Comparison of ENCODE assay signal across 7 cellular contexts in genomic region chr18:58135170-58135569, GRCh38.
A peak's percentile ranks its signal among the peaks of the same experiment; 100 is the strongest.
DNase-seq lines count a peak whose midpoint lies in the region; ATAC-seq, FAIRE-seq and TF ChIP-seq lines count a peak whose summit lies in the region.

No MANE protein-coding gene starts in this region.

- H2AFZ ChIP-seq in K562 (ENCODE audit: low read depth, low read length) = no peak overlapping the region

- TF ChIP-seq CTCF in K562 (IDR thresholded peaks at IDR 0.05 in 2 of 3, conservative IDR thresholded peaks at IDR 0.05 in 1 of 3; ENCODE audit: insufficient read depth in 2 of 3, low read depth in 1 of 3, low read length in 3 of 3) = no peak

- TF ChIP-seq RAD21 in K562 (CRISPR knock-in tag; conservative IDR thresholded peaks at IDR 0.05 in 1 of 2, IDR thresholded peaks at IDR 0.05 in 1 of 2) = no peak

- H3K4me3 ChIP-seq in K562 = no peak overlapping the region

- TF ChIP-seq EP300 in K562 (IDR thresholded peaks at IDR 0.05; ENCODE audit: low read length) = no peak

- ATAC-seq in GM18517 (IDR thresholded peaks at IDR 0.05; ENCODE audit: unreplicated experiment) = peak; percentile 51
- peak; percentile 64 for ATAC-seq in HG02973 (IDR thresholded peaks at IDR 0.05; ENCODE audit: unreplicated experiment)
- peak; percentile 26; the same call in 1 of the 3 replicates for ATAC-seq in K562
- peak; percentile 46 for ATAC-seq in sciatic nerve
- ATAC-seq in esophagus mucosa = no peak

- CTCF ChIA-PET in K562 (lab: Yijun Ruan, JAX; ENCODE audit: low intra/inter-chr PET ratio) = interaction anchor here (1.0 to 1.6 kb wide), 3 partner anchors 46 to 253 kb away, joined by 5 to 6 read pairs (median 5); no protein-coding TSS in a partner anchor

- POLR2A ChIA-PET in K562 (lab: Yijun Ruan, JAX) = no interaction called here

- H3K27me3 ChIP-seq in K562 (ENCODE audit: control insufficient read depth in 2 of 2, insufficient read depth in 2 of 2, low read length in 2 of 2) = no peaks in the 10 kb centered on the region

- H3K27ac ChIP-seq in K562 (ENCODE audit: extremely low read depth, low read depth, low read length) = no peak overlapping the region

- H3K4me1 ChIP-seq in K562 (replicated peaks in 1 of 2; ENCODE audit: control insufficient read depth in 2 of 2, insufficient read depth in 2 of 2, low read length in 2 of 2) = peaks cover 0 to 6% of the 10 kb centered on the region in 2 experiments; a peak in 2 of 5 replicates

- BruUV-seq in K562 (replicated peaks; lab: Mats Ljungman, UMichigan) = no TSS peak

- H3K4me2 ChIP-seq in K562 (ENCODE audit: insufficient read depth, low read length) = no peak overlapping the region; the same call in 1 of the 2 replicates

- H3K9me3 ChIP-seq in K562 (replicated peaks; ENCODE audit: control insufficient read depth, insufficient read depth, low read depth, low read length) = no peaks in the 10 kb centered on the region

- 0 out of 2 replicates have a peak, but pooled peaks cover 5% of the 10 kb centered on the region for H4K20me1 ChIP-seq in K562 (replicated peaks; ENCODE audit: control insufficient read depth, insufficient read depth, low read length)

- no peaks in the 10 kb centered on the region for H3K36me3 ChIP-seq in K562 (ENCODE audit: control insufficient read depth, insufficient read depth, low read length)

- intact Hi-C loops in K562 (cut with micrococcal nuclease) (loop anchor here (5.0 kb wide), 4 partner anchors 93 to 253 kb away; partner anchors contain the start of gene NEDD4L), sciatic nerve (cut with DNase I) (no loop called here)

- in situ Hi-C loops in K562 (cut with MboI) = loop anchor here (25.0 kb wide), 1 partner anchor 248 kb away; no protein-coding TSS in a partner anchor

- no peaks in the 10 kb centered on the region for H3K9me1 ChIP-seq in K562 (ENCODE audit: control insufficient read depth, insufficient read depth, low read length)

- peaks cover 18% of the 10 kb centered on the region; the same call in 2 of the 3 replicates for H3K79me2 ChIP-seq in K562 (ENCODE audit: control insufficient read depth, insufficient read depth, low read length)

- FAIRE-seq in K562 (lab: Jason Lieb, UNC) = no peak

- no peak for TF ChIP-seq POLR2A in K562 (conservative IDR thresholded peaks at IDR 0.05)

- no peak overlapping the region for H3K9ac ChIP-seq in K562 (ENCODE audit: insufficient read depth in 1 of 2, low read depth in 2 of 2, low read length in 2 of 2)

- WGBS in K562 (ENCODE audit: insufficient coverage, low coverage, missing lambda C conversion rate) = 28% methylated on average over 5 of the region's 5 CpGs

- DNase-seq in K562 (ENCODE audit: extremely low read depth in 1 of 4, low spot score in 3 of 4) (no peak), sciatic nerve (ENCODE audit: low spot score) (no peak), GF-D8 (lab: John Stamatoyannopoulos, UW) (no peak), NCI-H146 treated with DMSO at 0.1 percent for 48 hours (lab: John Stamatoyannopoulos, UW; ENCODE audit: unreplicated experiment) (no peak)

TF ChIP-seq in K562, 482 proteins besides CTCF, POLR2A, EP300 and RAD21:
- TF ChIP-seq FOXA3 (CRISPR knock-in tag; conservative IDR thresholded peaks at IDR 0.05 in 1 of 2, IDR thresholded peaks at IDR 0.05 in 1 of 2) = peak; percentile 45 to 63; a peak in 3 of 4 replicates
- TF ChIP-seq YBX1 (IDR thresholded peaks at IDR 0.05) = no peak
- no peak for TF ChIP-seq CEBPG (CRISPR knock-in tag; IDR thresholded peaks at IDR 0.05)
- TF ChIP-seq CEBPG (tag; conservative IDR thresholded peaks at IDR 0.05 in 1 of 2, IDR thresholded peaks at IDR 0.05 in 1 of 2) = no peak
- 0 out of 2 replicates have a peak, but pooled peaks have one; percentile 37 for TF ChIP-seq PKNOX1 (IDR thresholded peaks at IDR 0.05)
- TF ChIP-seq HES1 (IDR thresholded peaks at IDR 0.05; ENCODE audit: low read depth) = 0 out of 2 replicates have a peak, but pooled peaks have one; percentile 29
- TF ChIP-seq STAT5B (CRISPR knock-in tag; IDR thresholded peaks at IDR 0.05) = no peak
- peak; percentile 61; the same call in 1 of the 2 replicates for TF ChIP-seq ESRRA (IDR thresholded peaks at IDR 0.05; ENCODE audit: borderline replicate concordance, low read depth)
- TF ChIP-seq NFE2 (IDR thresholded peaks at IDR 0.05; ENCODE audit: low read depth) = 0 out of 2 replicates have a peak, but pooled peaks have one; percentile 5
- TF ChIP-seq ZNF24 (IDR thresholded peaks at IDR 0.05) = peak; percentile 84
- no peak for TF ChIP-seq GABPB1 (CRISPR knock-in tag; IDR thresholded peaks at IDR 0.05)
- TF ChIP-seq MEIS2 (IDR thresholded peaks at IDR 0.05; ENCODE audit: partially characterized antibody) = peak; percentile 85
